1 cellular context compared by ENCODE assay signal in the genomic region with DNA sequence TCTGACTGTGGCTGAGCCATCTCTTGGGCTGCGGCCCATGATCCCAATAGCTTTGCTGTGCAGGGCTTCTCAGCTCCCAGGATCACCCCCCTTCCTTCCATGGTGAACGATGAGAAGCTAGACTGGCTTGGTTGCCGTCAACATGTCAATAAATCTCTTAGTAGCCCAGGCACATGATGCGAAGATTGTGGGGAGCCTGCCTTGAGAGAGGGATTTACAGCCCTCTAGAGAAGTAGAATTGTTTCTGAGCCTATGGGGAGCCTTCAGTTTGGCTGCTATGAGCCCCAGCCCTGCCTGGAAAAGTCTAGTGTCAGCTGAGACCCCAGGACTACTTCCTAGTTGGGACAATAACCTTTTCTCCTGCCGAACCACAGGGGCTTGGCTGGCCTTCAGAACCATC.
TF ChIP-seq lines count a peak whose summit lies in the region.

No MANE protein-coding gene starts in this region.

TF ChIP-seq in K562, 482 proteins besides CTCF, POLR2A, EP300 and RAD21:
- TF ChIP-seq, protein P1, sequence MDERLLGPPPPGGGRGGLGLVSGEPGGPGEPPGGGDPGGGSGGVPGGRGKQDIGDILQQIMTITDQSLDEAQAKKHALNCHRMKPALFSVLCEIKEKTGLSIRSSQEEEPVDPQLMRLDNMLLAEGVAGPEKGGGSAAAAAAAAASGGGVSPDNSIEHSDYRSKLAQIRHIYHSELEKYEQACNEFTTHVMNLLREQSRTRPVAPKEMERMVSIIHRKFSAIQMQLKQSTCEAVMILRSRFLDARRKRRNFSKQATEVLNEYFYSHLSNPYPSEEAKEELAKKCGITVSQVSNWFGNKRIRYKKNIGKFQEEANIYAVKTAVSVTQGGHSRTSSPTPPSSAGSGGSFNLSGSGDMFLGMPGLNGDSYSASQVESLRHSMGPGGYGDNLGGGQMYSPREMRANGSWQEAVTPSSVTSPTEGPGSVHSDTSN (CRISPR knock-in tag; IDR thresholded peaks at IDR 0.05; ENCODE audit: low read depth), result no peak
- TF ChIP-seq, protein P1 (tag; conservative IDR thresholded peaks at IDR 0.05; ENCODE audit: low read depth), result peak; percentile 88
- TF ChIP-seq SMARCA5 (IDR thresholded peaks at IDR 0.05), result no peak
